8 cellular contexts compared by ENCODE assay signal in the genomic region with DNA sequence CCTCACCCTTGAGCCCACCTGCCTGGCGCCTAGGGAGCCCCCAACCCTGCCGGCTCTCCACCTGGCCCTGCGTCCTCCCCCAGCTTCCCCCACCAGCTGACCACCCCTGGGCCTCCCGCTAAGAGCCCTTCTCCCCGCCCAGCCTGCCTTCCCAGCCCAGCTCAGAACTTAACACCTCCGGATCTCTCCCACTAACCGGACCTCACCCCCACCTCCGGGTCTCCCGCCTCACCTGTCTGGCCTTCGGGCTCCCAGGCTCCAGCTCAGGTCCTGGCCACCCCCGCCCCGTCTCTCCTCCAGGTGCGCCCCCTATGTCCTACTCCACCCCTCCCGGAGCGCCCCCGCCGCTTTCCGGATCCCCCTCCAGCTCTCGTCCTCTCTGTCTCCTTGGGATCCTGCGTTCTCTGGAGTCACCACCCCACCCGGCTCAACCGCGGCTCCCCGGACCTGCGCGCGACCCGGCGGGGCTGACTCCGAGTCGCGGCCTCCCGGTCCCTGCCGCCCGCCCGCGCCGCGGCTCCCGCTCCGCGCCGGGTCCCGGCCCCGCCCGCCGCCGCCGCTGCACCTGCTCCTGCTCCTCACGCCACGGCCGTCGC. TPM values are rescaled to one million over a fixed set of nuclear protein-coding genes. Genes with fewer than 3 reads are reported as not detected.
DNase-seq lines count a peak whose midpoint lies in the region; ATAC-seq, FAIRE-seq and TF ChIP-seq lines count a peak whose summit lies in the region.

A gene (minus strand): TSS at position 51 of the 596 bp plus-strand sequence. CDS start 568 bp downstream, outside the sequence.

- H3K79me2 ChIP-seq in GM12878 (ENCODE audit: control insufficient read depth, insufficient read depth, low read length) = no peaks in the 10 kb centered on the region

- DNase-seq in DMS53 (lab: John Stamatoyannopoulos, UW) (peak; percentile 75), GM12878 (ENCODE audit: low read depth, low spot score) (no peak), left colon (no peak), testis (no peak), DMS153 treated with DMSO at 0.1 percent for 48 hours (lab: John Stamatoyannopoulos, UW; ENCODE audit: unreplicated experiment) (no peak)
- no peak for DNase-seq in Jurkat, Clone E6-1 (ENCODE audit: low read depth, low spot score)

- peak within 1 kb of the TSS; percentile 57 for H3K4me3 ChIP-seq in Jurkat, Clone E6-1 (ENCODE audit: low read length)
- H3K4me3 ChIP-seq in GM12878 = peak within 1 kb of the TSS; percentile 65; the same call in 1 of the 2 replicates
- peak within 1 kb of the TSS; percentile 45 to 54 for H3K4me3 ChIP-seq in testis

- H4K20me1 ChIP-seq in GM12878 (ENCODE audit: control insufficient read depth, insufficient read depth) = no peaks in the 10 kb centered on the region

- no peak for FAIRE-seq in GM12878 (lab: Jason Lieb, UNC)

- WGBS in GM12878 (ENCODE audit: insufficient coverage, insufficient replicate concordance, low lambda C conversion rate, missing lambda C conversion rate) = 24% methylated on average over 13 of the region's 53 CpGs
- WGBS in testis, 2 donors = 2 to 4% methylated on average over 12 to 51 of the region's 53 CpGs

- peak within 1 kb of the TSS; percentile 56 for H2AFZ ChIP-seq in GM12878 (ENCODE audit: control insufficient read depth, low read depth, low read length)

- H3K9ac ChIP-seq in GM12878 (ENCODE audit: control insufficient read depth, insufficient read depth, low read length) = no peak within 1 kb of the TSS

- no peaks in the 10 kb centered on the region for H3K4me1 ChIP-seq in GM12878 (ENCODE audit: control insufficient read depth, insufficient read depth, low read length)
- peaks cover 3% of the 10 kb centered on the region for H3K4me1 ChIP-seq in testis

- intact Hi-C loops in GM12878 (cut with micrococcal nuclease; ENCODE audit: unreplicated experiment) = no loop called here
- intact Hi-C loops in left colon (cut with DNase I, micrococcal nuclease) = no loop called here
- intact Hi-C loops in testis (cut with DNase I; ENCODE audit: low total_unique reads) = loop anchor here (5.0 kb wide), 1 partner anchor 114 kb away; no protein-coding TSS in a partner anchor

- H3K36me3 ChIP-seq in GM12878 (ENCODE audit: control insufficient read depth in 2 of 2, insufficient read depth in 2 of 2, low read length in 1 of 2) = no peaks in the 10 kb centered on the region
- H3K36me3 ChIP-seq in testis (ENCODE audit: low read depth, missing control alignments) = no peaks in the 10 kb centered on the region

- no peak for TF ChIP-seq RAD21 in GM12878 (IDR thresholded peaks at IDR 0.05; ENCODE audit: insufficient read depth, low read depth, low read length)

- no peak for TF ChIP-seq EP300 in GM12878 (IDR thresholded peaks at IDR 0.05; ENCODE audit: borderline replicate concordance in 1 of 2, control insufficient read depth in 1 of 2, low read depth in 2 of 2, low read length in 2 of 2)

- no peak for TF ChIP-seq CTCF in GM12878 (IDR thresholded peaks at IDR 0.05 in 2 of 3, conservative IDR thresholded peaks at IDR 0.05 in 1 of 3; ENCODE audit: control insufficient read depth in 2 of 3, extremely low read depth in 1 of 3, insufficient read depth in 1 of 3, low read depth in 3 of 3, low read length in 3 of 3)
- TF ChIP-seq CTCF in testis (IDR thresholded peaks at IDR 0.05) = no peak

- CTCF ChIA-PET in GM12878 (lab: Yijun Ruan, JAX) = interaction anchor here (0.6 to 1.2 kb wide), 4 partner anchors 118 to 583 kb away, joined by 3 to 6 read pairs (median 4); no protein-coding TSS in a partner anchor

- in situ Hi-C loops in GM12878 (cut with MboI) = loop anchor here (10.0 kb wide), 1 partner anchor 116 kb away; no protein-coding TSS in a partner anchor

- SMC1A ChIA-PET in GM12878 (lab: Charles Lee; ENCODE audit: uncharacterized antibody, unreplicated experiment) = interaction anchor here (1.0 kb wide), 1 partner anchor 158 kb away, joined by 3 read pairs; no protein-coding TSS in a partner anchor

- ATAC-seq in GM21447 (IDR thresholded peaks at IDR 0.05; ENCODE audit: unreplicated experiment) (peak; percentile 46), GM12878 (peak; percentile 58; the same call in 2 of the 3 replicates), left colon (peak; percentile 69), HG03025 (IDR thresholded peaks at IDR 0.05; ENCODE audit: low FRiP score, unreplicated experiment) (no peak)

- H3K27ac ChIP-seq in GM12878 (ENCODE audit: control insufficient read depth, insufficient read depth) (no peak within 1 kb of the TSS), testis (no peak within 1 kb of the TSS)

- TF ChIP-seq POLR2A in GM12878 (IDR thresholded peaks at IDR 0.05; ENCODE audit: low read depth, low read length) = no peak
- TF ChIP-seq POLR2A in testis (IDR thresholded peaks at IDR 0.05) = no peak

- peak within 1 kb of the TSS; percentile 79 for H3K4me2 ChIP-seq in GM12878 (ENCODE audit: control insufficient read depth, insufficient read depth)

- BruUV-seq in GM12878 (replicated peaks; lab: Mats Ljungman, UMichigan) = no TSS peak

- RAD21 ChIA-PET in GM12878 (lab: Charles Lee; ENCODE audit: unreplicated experiment) = interaction anchor here (0.9 to 1.4 kb wide), 3 partner anchors 119 to 158 kb away, joined by 3 to 4 read pairs (median 4); no protein-coding TSS in a partner anchor

- no peaks in the 10 kb centered on the region for H3K9me3 ChIP-seq in GM12878 (replicated peaks; ENCODE audit: control insufficient read depth, insufficient read depth, low read length)
- no peaks in the 10 kb centered on the region for H3K9me3 ChIP-seq in testis

- peaks cover 0 to 2% of the 10 kb centered on the region in 2 experiments; a peak in 2 of 4 replicates for H3K27me3 ChIP-seq in GM12878 (replicated peaks in 1 of 2; ENCODE audit: control insufficient read depth in 2 of 2, insufficient read depth in 2 of 2, low read length in 1 of 2)
- H3K27me3 ChIP-seq in testis = no peaks in the 10 kb centered on the region

- POLR2A ChIA-PET in GM12878 (lab: Charles Lee) = no interaction called here

TF ChIP-seq in GM12878, 131 proteins besides CTCF, POLR2A, EP300 and RAD21:
- TF ChIP-seq GABPA (IDR thresholded peaks at IDR 0.05; ENCODE audit: low read depth) (no peak), SIN3A (IDR thresholded peaks at IDR 0.05; ENCODE audit: low read depth, low read length) (no peak), BHLHE40 (IDR thresholded peaks at IDR 0.05; ENCODE audit: borderline replicate concordance in 1 of 2, low read depth in 2 of 2, low read length in 1 of 2) (no peak), PAX8 (IDR thresholded peaks at IDR 0.05) (no peak)

RNA-seq across cellular contexts. Expression of the gene that starts here (rescaled TPM):
- 6.6 TPM for polyA plus RNA-seq in Jurkat, Clone E6-1 (2012; ENCODE audit: insufficient read depth, insufficient read length)
- 0.13 and 0.91 TPM in 2 replicates for total RNA-seq in GM12878 (2013; cell fraction: nucleolus; rRNA removed)
- 0.28 and 0.33 TPM in 2 replicates for total RNA-seq in GM12878 (2014; rRNA removed)
- total RNA-seq in GM12878 (2014; rRNA removed; fragmentation: Illumina TruSeq; extraction: Trizol) = 0.09 TPM in 1 of 2 replicates, not detected in the other
- 0.11 and 0.56 TPM in 2 replicates for total RNA-seq in GM12878 (2021)
- polyA plus RNA-seq in GM12878 (2011; ENCODE audit: low read depth) = 0.22 TPM
- polyA plus RNA-seq in GM12878 (2011; rRNA removed) = not detected in 2 replicates
- polyA plus RNA-seq in GM12878 (2011; cell fraction: cytosol; rRNA removed) = 0.04 and 0.13 TPM in 2 replicates
- 0.13 and 0.38 TPM in 2 replicates for polyA plus RNA-seq in GM12878 (2011; cell fraction: nucleus; rRNA removed)
- 0.54 and 0.84 TPM in 2 replicates for polyA plus RNA-seq in GM12878 (2012)
- 0.15 TPM in 1 of 2 replicates, not detected in the other for polyA plus RNA-seq in GM12878 (2014; fragmentation: Illumina TruSeq; extraction: Trizol)
- polyA plus RNA-seq in GM12878 (2014; fragmentation: Nextera tagmentation; extraction: Ambion mirVana) = not detected
- polyA plus RNA-seq in GM12878 (2014; rRNA removed) = 0.06 and 0.22 TPM in 2 replicates
- not detected for polyA plus RNA-seq in GM12878 (2016; fragmentation: Nextera tagmentation; extraction: Ambion mirVana)
- polyA minus RNA-seq in GM12878 (2011; rRNA and poly(A)+ RNA removed) = 0.37 TPM in 1 of 2 replicates, not detected in the other
- polyA minus RNA-seq in GM12878 (2011; cell fraction: cytosol; rRNA and poly(A)+ RNA removed) = not detected in 2 replicates
- not detected in 2 replicates for polyA minus RNA-seq in GM12878 (2011; cell fraction: nucleus; rRNA and poly(A)+ RNA removed)
- total RNA-seq in left colon = 1 to 10 TPM; 2.1 to 6.9 TPM
- 1 to 10 TPM; 1.4 to 2.1 TPM for total RNA-seq in testis
- 1.7 TPM for polyA plus RNA-seq in testis (ENCODE audit: insufficient read depth, low read depth, low replicate concordance)

Comparison
In these comparisons a context has a peak if more than half of its experiments do, and no peak if none do; other contexts are left out.
1. Peak in ATAC-seq, H3K4me3 ChIP-seq and H3K4me2 ChIP-seq in GM12878; RNA of the gene not detected or under 1 TPM.